In genomic region chr3:167735233-167736107, GRCh38 we compare ENCODE assay signal across 8 cellular contexts. TPM values are rescaled to one million over a fixed set of nuclear protein-coding genes. Genes with fewer than 3 reads are reported as not detected.
DNase-seq lines count a peak whose midpoint lies in the region; ATAC-seq and TF ChIP-seq lines count a peak whose summit lies in the region.

SERPINI1 (plus strand) TSS chr3:167735721; CDS start chr3:167789129, 53,408 bp downstream.

- TF ChIP-seq CTCF in GM12864 (IDR thresholded peaks at IDR 0.05; ENCODE audit: low read depth, low read length, missing control alignments) (no peak), SK-N-SH (IDR thresholded peaks at IDR 0.05) (no peak), heart right ventricle (IDR thresholded peaks at IDR 0.05) (peak in 2 of 9 donors; percentile 15 to 24), upper lobe of left lung (IDR thresholded peaks at IDR 0.05) (peak in 1 of 6 experiments; percentile 10)

- H3K27ac ChIP-seq in SK-N-SH (ENCODE audit: low read depth in 2 of 2, low read length in 1 of 2) (peak within 1 kb of the TSS; percentile 82 to 96), adipose tissue (ENCODE audit: low read depth, low read length) (peak within 1 kb of the TSS; percentile 63), heart right ventricle (peak within 1 kb of the TSS; percentile 71 to 96 (median 92)), upper lobe of left lung (peak within 1 kb of the TSS; percentile 91 to 95 (median 93))

- peaks cover 40% of the 10 kb centered on the region for H3K79me2 ChIP-seq in SK-N-SH (ENCODE audit: insufficient read depth)

- peak within 1 kb of the TSS; percentile 98 for H2AFZ ChIP-seq in SK-N-SH (ENCODE audit: low read depth)

- peak within 1 kb of the TSS; percentile 82 for H3K9ac ChIP-seq in SK-N-SH

- WGBS in SK-N-SH (ENCODE audit: low lambda C conversion rate): under 1% methylated on average over 25 of the region's 37 CpGs
- WGBS in adipose tissue, 3 donors: 0% methylated on average over 37 of the region's 37 CpGs
- 1% methylated on average over 37 of the region's 37 CpGs for WGBS in heart right ventricle, 2 donors
- WGBS in upper lobe of left lung, 2 donors: 0 to 1% methylated on average over 30 to 34 of the region's 37 CpGs

- no peaks in the 10 kb centered on the region for H3K9me2 ChIP-seq in SK-N-SH

- H3K36me3 ChIP-seq in SK-N-SH (replicated peaks in 1 of 2; ENCODE audit: control insufficient read depth in 1 of 2, insufficient read depth in 2 of 2, low read length in 1 of 2) (peaks cover 3 to 4% of the 10 kb centered on the region in 2 experiments), heart right ventricle (peaks cover 0 to 5% (median 0%) of the 10 kb centered on the region in 9 donors), upper lobe of left lung (no peaks in the 10 kb centered on the region)

- peaks cover 3% of the 10 kb centered on the region for H3F3A ChIP-seq in SK-N-SH (replicated peaks; ENCODE audit: insufficient read depth)

- peak in 2 of 4 donors; percentile 64 to 83 for TF ChIP-seq POLR2A in upper lobe of left lung (IDR thresholded peaks at IDR 0.05)

- H3K4me3 ChIP-seq in GM12864 (ENCODE audit: low read depth, low read length) (peak within 1 kb of the TSS; percentile 81), SK-N-SH (ENCODE audit: low read depth in 2 of 2, low read length in 1 of 2) (peak within 1 kb of the TSS; percentile 84 to 97), heart right ventricle (peak within 1 kb of the TSS; percentile 59 to 96 (median 84)), upper lobe of left lung (peak within 1 kb of the TSS; percentile 91 to 99 (median 98))

- TF ChIP-seq EP300 in SK-N-SH (IDR thresholded peaks at IDR 0.05; ENCODE audit: borderline replicate concordance in 1 of 2, low read depth in 1 of 2, low read length in 1 of 2): peak in 1 of 2 experiments; percentile 33; a peak in 1 of 4 replicates
- no peak for TF ChIP-seq EP300 in upper lobe of left lung (IDR thresholded peaks at IDR 0.05)

- H3K9me3 ChIP-seq in SK-N-SH (no peaks in the 10 kb centered on the region), heart right ventricle (no peaks in the 10 kb centered on the region), upper lobe of left lung (no peaks in the 10 kb centered on the region)

- CTCF ChIA-PET in SK-N-SH (lab: Yijun Ruan, JAX): interaction anchor here (0.6 to 1.7 kb wide), 4 partner anchors 8 to 355 kb away, joined by 3 to 5 read pairs (median 4); partner anchors contain the start of gene ZBBX

- no peaks in the 10 kb centered on the region for H3K27me3 ChIP-seq in SK-N-SH (ENCODE audit: insufficient read depth)
- no peaks in the 10 kb centered on the region for H3K27me3 ChIP-seq in heart right ventricle
- H3K27me3 ChIP-seq in upper lobe of left lung: peaks cover 0 to 3% (median 0%) of the 10 kb centered on the region in 4 donors

- no peak for TF ChIP-seq RAD21 in SK-N-SH (IDR thresholded peaks at IDR 0.05; ENCODE audit: low read length)

- DNase-seq in GM12864 (ENCODE audit: low read depth) (peak; percentile 61), NCI-H1048 (lab: John Stamatoyannopoulos, UW) (peak; percentile 81), SK-N-SH (peak; percentile 81), heart right ventricle (peak; percentile 82 to 91), posterior cingulate gyrus (peak; percentile 80 to 99 (median 90)), upper lobe of left lung (peak; percentile 89 to 96)

- peaks cover 29% of the 10 kb centered on the region for H4K20me1 ChIP-seq in SK-N-SH (ENCODE audit: insufficient read depth)

- POLR2A ChIA-PET in SK-N-SH (lab: Yijun Ruan, JAX): interaction anchor here (0.8 to 1.5 kb wide), 2 partner anchors 12 to 147 kb away, joined by 3 to 4 read pairs; no protein-coding TSS in a partner anchor

- peak; percentile 62 for ATAC-seq in HG02610 (IDR thresholded peaks at IDR 0.05; ENCODE audit: unreplicated experiment)
- ATAC-seq in heart right ventricle: peak; percentile 86 to 95 (median 92)
- peak; percentile 95 for ATAC-seq in upper lobe of left lung (ENCODE audit: low FRiP score in 2 of 2)

- intact Hi-C loops in heart right ventricle (cut with DNase I): loop anchor here in 8 of 10 donors (2.0 to 10.0 kb wide), 7 partner anchors 75 to 149 kb away; no protein-coding TSS in a partner anchor
- intact Hi-C loops in posterior cingulate gyrus (cut with DNase I): loop anchor here (5.0 kb wide), 2 partner anchors 77 to 147 kb away; no protein-coding TSS in a partner anchor

- H3K4me2 ChIP-seq in SK-N-SH: peak within 1 kb of the TSS; percentile 87

- peaks cover 9 to 11% of the 10 kb centered on the region in 2 experiments; a peak in 3 of 4 replicates for H3K4me1 ChIP-seq in SK-N-SH (ENCODE audit: control insufficient read depth in 1 of 2, insufficient read depth in 2 of 2, low read depth in 1 of 2, low read length in 1 of 2)
- H3K4me1 ChIP-seq in heart right ventricle: peaks cover 0 to 48% (median 45%) of the 10 kb centered on the region in 9 donors
- peaks cover 26 to 33% (median 27%) of the 10 kb centered on the region in 4 donors for H3K4me1 ChIP-seq in upper lobe of left lung

TF ChIP-seq in SK-N-SH, 30 proteins besides CTCF, POLR2A, EP300 and RAD21:
- peak; percentile 22; the same call in 1 of the 2 replicates for TF ChIP-seq GABPA (IDR thresholded peaks at IDR 0.05; ENCODE audit: low read depth)
- no peak for TF ChIP-seq SMC3 (IDR thresholded peaks at IDR 0.05; ENCODE audit: low read depth, low read length)
- no peak for TF ChIP-seq JUND (IDR thresholded peaks at IDR 0.05)
- TF ChIP-seq POLR2AphosphoS5 (IDR thresholded peaks at IDR 0.05; ENCODE audit: low read depth, low read length): peak; percentile 44
- TF ChIP-seq REST (IDR thresholded peaks at IDR 0.05; ENCODE audit: low read depth, low read length): 0 out of 2 replicates have a peak, but pooled peaks have one; percentile 33
- peak; percentile 49; the same call in 1 of the 2 replicates for TF ChIP-seq SIN3A (IDR thresholded peaks at IDR 0.05; ENCODE audit: borderline replicate concordance, low read depth, low read length)
- peak; percentile 48; the same call in 1 of the 2 replicates for TF ChIP-seq MAX (IDR thresholded peaks at IDR 0.05; ENCODE audit: low read depth)
- no peak for TF ChIP-seq FOXJ3 (CRISPR knock-in tag; IDR thresholded peaks at IDR 0.05)
- peak; percentile 90 for TF ChIP-seq TAF1 (IDR thresholded peaks at IDR 0.05; ENCODE audit: borderline replicate concordance, low read depth, low read length)
- peak; percentile 19; the same call in 1 of the 2 replicates for TF ChIP-seq NRF1 (IDR thresholded peaks at IDR 0.05; ENCODE audit: low read depth, low read length)
- peak; percentile 73 for TF ChIP-seq MXI1 (IDR thresholded peaks at IDR 0.05; ENCODE audit: low read depth, low read length)
- TF ChIP-seq TCF12 (IDR thresholded peaks at IDR 0.05): peak; percentile 27; the same call in 1 of the 2 replicates

RNA-seq across cellular contexts. Expression of gene SERPINI1, which starts in this region (rescaled TPM):
- polyA plus RNA-seq in SK-N-SH (2012; rRNA removed) (1.9 and 2.1 TPM in 2 replicates), adipose tissue (10 to 100 TPM; 15.0 to 36.7 (median 15.0) TPM), heart right ventricle (1 to 10 TPM; 8.4 to 9.4 TPM)
- polyA plus RNA-seq in SK-N-SH (2012; cell fraction: cytosol; rRNA removed): 2.5 and 2.8 TPM in 2 replicates
- polyA plus RNA-seq in SK-N-SH (2012; cell fraction: nucleus; rRNA removed): 0.47 and 1.4 TPM in 2 replicates
- total RNA-seq in heart right ventricle (10 to 100 TPM in 6 of 10 donors, 1 to 10 TPM in 4; 4.5 to 17.1 (median 11.3) TPM), upper lobe of left lung (1 to 10 TPM in 5 of 6 donors, under 1 TPM in 1; 0.89 to 7.9 (median 4.5) TPM)

Comparison
In these comparisons a context has a peak if more than half of its experiments do, and no peak if none do; other contexts are left out.
1. Peak in every context shown above with its lines: DNase-seq, ATAC-seq, H3K4me3 ChIP-seq and H3K27ac ChIP-seq.